ENCODE assay signal across 8 cellular contexts in genomic region chr2:72917875-72918660, GRCh38. TPM values are rescaled to one million over a fixed set of nuclear protein-coding genes. Genes with fewer than 3 reads are reported as not detected.
DNase-seq lines count a peak whose midpoint lies in the region; ATAC-seq and TF ChIP-seq lines count a peak whose summit lies in the region.

No MANE protein-coding gene starts in this region.

- TF ChIP-seq CTCF in WTC11 (IDR thresholded peaks at IDR 0.05) (no peak), brain microvascular endothelial cell (IDR thresholded peaks at IDR 0.05; ENCODE audit: low read depth, low read length, missing control alignments) (no peak)

- in situ Hi-C loops in brain microvascular endothelial cell (cut with HindIII; ENCODE audit: low pct_ligation_motif_present, low sequenced_read_pairs) = no loop called here

- POLR2A ChIA-PET in CD8-positive, alpha-beta memory T cell (lab: Charles Lee) = no interaction called here
- POLR2A ChIA-PET in WTC11 (lab: Charles Lee) = interaction anchor here (1.2 to 3.0 kb wide), 6 partner anchors 8 to 259 kb away, joined by 3 to 30 read pairs (median 4); no protein-coding TSS in a partner anchor

- no peak for DNase-seq in CD8-positive, alpha-beta memory T cell
- DNase-seq in WTC11 (ENCODE audit: low spot score) (peak; percentile 58), left lobe of liver (ENCODE audit: low spot score) (no peak), brain microvascular endothelial cell (no peak), 8988T (no peak), NCI-H226 (no peak)

- H3K27ac Mint-ChIP-seq in CD8-positive, alpha-beta memory T cell = peak overlapping the region in 1 of 8 donors; percentile 19
- no peak overlapping the region for H3K27ac Mint-ChIP-seq in WTC11

- CTCF ChIA-PET in CD8-positive, alpha-beta memory T cell (lab: Charles Lee) = interaction anchor here (1.7 kb wide), 1 partner anchor 25 kb away, joined by 5 read pairs; no protein-coding TSS in a partner anchor
- CTCF ChIA-PET in WTC11 (lab: Charles Lee) = interaction anchor here (0.8 to 7.4 kb wide), 16 partner anchors 8 to 259 kb away, joined by 3 to 165 read pairs (median 9); partner anchors contain the start of gene SPR

- H3K4me3 ChIP-seq in CD8-positive, alpha-beta memory T cell (ENCODE audit: low read length) = no peak overlapping the region
- no peak overlapping the region for H3K4me3 ChIP-seq in brain microvascular endothelial cell (ENCODE audit: low read depth, low read length)

- H3K27ac ChIP-seq in CD8-positive, alpha-beta memory T cell (ENCODE audit: low read depth, low read length) = no peak overlapping the region
- no peak overlapping the region for H3K27ac ChIP-seq in brain microvascular endothelial cell

- peaks cover 44% of the 10 kb centered on the region for H3K4me1 ChIP-seq in CD8-positive, alpha-beta memory T cell (ENCODE audit: insufficient read depth, low read length)

- H3K27me3 Mint-ChIP-seq in CD8-positive, alpha-beta memory T cell = peaks cover 66 to 73% of the 10 kb centered on the region in 2 donors
- peaks cover 42% of the 10 kb centered on the region for H3K27me3 Mint-ChIP-seq in WTC11 (ENCODE audit: low read depth)

- H3K9me3 Mint-ChIP-seq in CD8-positive, alpha-beta memory T cell = peaks cover 0 to 2% (median 0%) of the 10 kb centered on the region in 5 donors
- no peaks in the 10 kb centered on the region for H3K9me3 Mint-ChIP-seq in WTC11

- H3K27me3 ChIP-seq in CD8-positive, alpha-beta memory T cell (ENCODE audit: insufficient read depth, low read length, poor library complexity, severe bottlenecking) = peaks cover 86% of the 10 kb centered on the region
- H3K27me3 ChIP-seq in brain microvascular endothelial cell (replicated peaks) = peaks cover 95% of the 10 kb centered on the region

- H3K36me3 Mint-ChIP-seq in CD8-positive, alpha-beta memory T cell = no peaks in the 10 kb centered on the region
- peaks cover 6% of the 10 kb centered on the region for H3K36me3 Mint-ChIP-seq in WTC11

- peaks cover 27 to 49% (median 35%) of the 10 kb centered on the region in 3 donors for H3K4me1 Mint-ChIP-seq in CD8-positive, alpha-beta memory T cell
- H3K4me1 Mint-ChIP-seq in WTC11 = peaks cover 45% of the 10 kb centered on the region

- peak overlapping the region; percentile 56 to 78 (median 76) for H3K4me3 Mint-ChIP-seq in CD8-positive, alpha-beta memory T cell
- peak overlapping the region; percentile 78 for H3K4me3 Mint-ChIP-seq in WTC11

- no peaks in the 10 kb centered on the region for H3K9me3 ChIP-seq in CD8-positive, alpha-beta memory T cell (ENCODE audit: low read length)

- ATAC-seq in GM21390 (IDR thresholded peaks at IDR 0.05; ENCODE audit: unreplicated experiment) (peak; percentile 0), WTC11 (peak; percentile 5), left lobe of liver (peak; percentile 2), HG02678 (IDR thresholded peaks at IDR 0.05; ENCODE audit: unreplicated experiment) (no peak)

- H3K36me3 ChIP-seq in CD8-positive, alpha-beta memory T cell (ENCODE audit: insufficient read depth, low read length) = no peaks in the 10 kb centered on the region
- H3K36me3 ChIP-seq in brain microvascular endothelial cell (replicated peaks) = no peaks in the 10 kb centered on the region

TF ChIP-seq in WTC11, 78 proteins besides CTCF, POLR2A, EP300 and RAD21:
- TF ChIP-seq, protein P1, sequence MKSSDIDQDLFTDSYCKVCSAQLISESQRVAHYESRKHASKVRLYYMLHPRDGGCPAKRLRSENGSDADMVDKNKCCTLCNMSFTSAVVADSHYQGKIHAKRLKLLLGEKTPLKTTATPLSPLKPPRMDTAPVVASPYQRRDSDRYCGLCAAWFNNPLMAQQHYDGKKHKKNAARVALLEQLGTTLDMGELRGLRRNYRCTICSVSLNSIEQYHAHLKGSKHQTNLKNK (CRISPR knock-in tag; IDR thresholded peaks at IDR 0.05) = no peak
- TF ChIP-seq ZNF396 (CRISPR knock-in tag; IDR thresholded peaks at IDR 0.05; ENCODE audit: borderline replicate concordance) (no peak), GABPB1 (CRISPR knock-in tag; IDR thresholded peaks at IDR 0.05) (0 out of 2 replicates have a peak, but pooled peaks have one; percentile 24)

RNA-seq across cellular contexts. Expression of gene EMX1, which starts 0.7 kb away (rescaled TPM):
- total RNA-seq in CD8-positive, alpha-beta memory T cell = under 1 TPM; 0.57 to 0.82 TPM
- polyA plus RNA-seq in CD8-positive, alpha-beta memory T cell = not detected
- 3.6 to 4.4 TPM (median 3.8 TPM) in 3 replicates for total RNA-seq in WTC11 (2021)
- 0.20 TPM for total RNA-seq in left lobe of liver

RNA-seq across cellular contexts. Expression of gene SPR, which starts 30.9 kb away (rescaled TPM):
- total RNA-seq in CD8-positive, alpha-beta memory T cell = 1 to 10 TPM; 8.8 to 9.3 TPM
- polyA plus RNA-seq in CD8-positive, alpha-beta memory T cell = 0.14 TPM
- total RNA-seq in WTC11 (2021) (9.4 to 13.2 TPM (median 13.0 TPM) in 3 replicates), left lobe of liver (64.5 TPM)
